Comparison of ENCODE assay signal across 8 cellular contexts in the genomic region with DNA sequence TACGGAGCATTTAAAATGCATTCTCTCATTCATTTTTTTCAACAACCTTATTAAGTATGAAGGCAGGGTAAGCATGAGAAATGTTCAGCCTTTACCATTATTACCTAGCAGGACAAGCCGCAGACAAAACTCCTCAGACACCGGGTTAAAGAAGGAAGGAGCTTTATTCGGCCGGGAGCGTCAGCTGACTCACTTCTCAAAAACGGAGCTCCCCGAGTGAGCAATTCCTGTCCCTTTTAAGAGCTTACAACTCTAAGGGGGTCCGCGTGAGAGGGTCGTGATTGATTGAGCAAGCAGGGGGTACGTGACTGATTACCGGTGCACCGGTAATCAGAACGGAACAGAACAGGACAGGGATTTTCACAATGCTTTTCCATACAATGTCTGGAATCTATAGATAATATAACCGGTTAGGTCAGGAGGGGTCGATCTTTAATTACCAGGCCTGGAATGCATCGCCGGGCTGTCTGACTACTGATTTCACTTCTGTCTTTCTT. TPM values are rescaled to one million over a fixed set of nuclear protein-coding genes. Genes with fewer than 3 reads are reported as not detected.
DNase-seq lines count a peak whose midpoint lies in the region; ATAC-seq, FAIRE-seq and TF ChIP-seq lines count a peak whose summit lies in the region.
"Not testable (repeated sequence)": the region's sequence is repeated elsewhere in the genome, so short reads cannot be mapped to it uniquely, and the experiment has no call there.

No MANE protein-coding gene starts in this region.

- 3 to 4% methylated on average over 19 of the region's 19 CpGs for WGBS in tibial nerve, 2 donors

- H3K27ac ChIP-seq in GM23338 (ENCODE audit: low read depth): peak overlapping the region; percentile 65; the same call in 1 of the 2 replicates
- peak overlapping the region; percentile 42; the same call in 1 of the 2 replicates for H3K27ac ChIP-seq in KMS-11
- H3K27ac ChIP-seq in astrocyte (ENCODE audit: low read depth, low read length): peak overlapping the region; percentile 80
- peak overlapping the region in 3 of 4 donors; percentile 53 to 83 (median 75) for H3K27ac ChIP-seq in tibial nerve

- TF ChIP-seq EP300 in tibial nerve (IDR thresholded peaks at IDR 0.05): not testable (repeated sequence)

- H3K4me1 ChIP-seq in GM23338 (ENCODE audit: insufficient read depth) (peaks cover 13% of the 10 kb centered on the region), KMS-11 (ENCODE audit: low read depth, poor library complexity, severe bottlenecking) (peaks cover 18% of the 10 kb centered on the region), astrocyte (ENCODE audit: insufficient read depth, low read length) (peaks cover 14% of the 10 kb centered on the region), tibial nerve (peaks cover 0 to 50% (median 7%) of the 10 kb centered on the region in 4 donors)

- peak; percentile 3 for ATAC-seq in GM23338
- peak; percentile 3 for ATAC-seq in Right ventricle myocardium superior (ENCODE audit: poor library complexity)

- peak overlapping the region; percentile 57 for H2AFZ ChIP-seq in GM23338
- peak overlapping the region; percentile 99 for H2AFZ ChIP-seq in KMS-11 (ENCODE audit: low read depth)
- H2AFZ ChIP-seq in astrocyte (ENCODE audit: low read depth, low read length): peak overlapping the region; percentile 88

- H3K27me3 Mint-ChIP-seq in GM23338 (ENCODE audit: insufficient read depth, low read depth, poor library complexity); T-helper 2 cell treated with Interferon-gamma antibody and Interleukin-4, amounts not matched to agents 5 μg/mL and 100 μg/mL, for 36 hours (ENCODE audit: low read depth); astrocyte (ENCODE audit: low read depth, unreplicated experiment); nephron (ENCODE audit: low read depth): not testable (repeated sequence)

- H3K9me3 Mint-ChIP-seq in GM23338; T-helper 2 cell treated with Interferon-gamma antibody and Interleukin-4, amounts not matched to agents 5 μg/mL and 100 μg/mL, for 36 hours; astrocyte (ENCODE audit: unreplicated experiment); nephron: not testable (repeated sequence)

- DNase-seq in ELR (ENCODE audit: low read depth) (peak; percentile 71), GM23338 (ENCODE audit: low spot score) (peak; percentile 24)
- not testable (repeated sequence) for DNase-seq in T-helper 2 cell treated with Interferon-gamma antibody and Interleukin-4, amounts not matched to agents 5 μg/mL and 100 μg/mL, for 36 hours (ENCODE audit: low spot score); astrocyte (ENCODE audit: low read depth); Right ventricle myocardium superior; tibial nerve (ENCODE audit: low spot score in 2 of 2)

- not testable (repeated sequence) for TF ChIP-seq POLR2A in tibial nerve (IDR thresholded peaks at IDR 0.05)

- intact Hi-C loops in Right ventricle myocardium superior (cut with DNase I): loop anchor here (5.0 kb wide), 1 partner anchor 125 kb away; no protein-coding TSS in a partner anchor

- not testable (repeated sequence) for H3K36me3 ChIP-seq in GM23338 (ENCODE audit: insufficient read depth); KMS-11 (ENCODE audit: insufficient read depth); astrocyte (ENCODE audit: insufficient read depth, low read length)
- H3K36me3 ChIP-seq in tibial nerve: peaks cover 0 to 22% (median 0%) of the 10 kb centered on the region in 3 donors

- not testable (repeated sequence) for FAIRE-seq in astrocyte (lab: Jason Lieb, UNC)

- H3K4me3 Mint-ChIP-seq in GM23338 (peak overlapping the region; percentile 92), astrocyte (ENCODE audit: unreplicated experiment) (peak overlapping the region; percentile 99), nephron (peak overlapping the region; percentile 87 to 97 (median 95))
- peak overlapping the region; percentile 85 for H3K4me3 Mint-ChIP-seq in T-helper 2 cell treated with Interferon-gamma antibody and Interleukin-4, amounts not matched to agents 5 μg/mL and 100 μg/mL, for 36 hours

- H3K4me2 ChIP-seq in GM23338 (peak overlapping the region; percentile 77), KMS-11 (peak overlapping the region; percentile 94), astrocyte (ENCODE audit: low read length) (peak overlapping the region; percentile 100)

- not testable (repeated sequence) for H3K79me2 ChIP-seq in GM23338 (replicated peaks; ENCODE audit: insufficient read depth); KMS-11 (ENCODE audit: insufficient read depth, low read depth); astrocyte (ENCODE audit: insufficient read depth, low read length)

- not testable (repeated sequence) for H3K9me2 ChIP-seq in GM23338 (ENCODE audit: insufficient read depth)

- not testable (repeated sequence) for H3K27me3 ChIP-seq in GM23338 (ENCODE audit: insufficient read depth); KMS-11 (ENCODE audit: insufficient read depth, low read depth); astrocyte (ENCODE audit: insufficient read depth, low read length); tibial nerve

- H3K4me3 ChIP-seq in GM23338: peak overlapping the region; percentile 95
- not testable (repeated sequence) for H3K4me3 ChIP-seq in KMS-11 (IDR thresholded peaks at IDR 0.05; ENCODE audit: insufficient read depth, low read depth, low read length)
- peak overlapping the region; percentile 86 for H3K4me3 ChIP-seq in astrocyte (ENCODE audit: insufficient read depth, low read depth, low read length)
- peak overlapping the region; percentile 66 to 72 (median 68) for H3K4me3 ChIP-seq in tibial nerve

- H3K9me3 ChIP-seq in astrocyte (ENCODE audit: insufficient read depth, low read depth, low read length); tibial nerve: not testable (repeated sequence)

- not testable (repeated sequence) for H3K36me3 Mint-ChIP-seq in GM23338 (ENCODE audit: low read depth); astrocyte (ENCODE audit: low read depth, unreplicated experiment); nephron (ENCODE audit: low read depth)
- H3K36me3 Mint-ChIP-seq in T-helper 2 cell treated with Interferon-gamma antibody and Interleukin-4, amounts not matched to agents 5 μg/mL and 100 μg/mL, for 36 hours (ENCODE audit: low read depth): peaks cover 13% of the 10 kb centered on the region

- not testable (repeated sequence) for H4K20me1 ChIP-seq in GM23338 (replicated peaks; ENCODE audit: insufficient read depth); KMS-11 (ENCODE audit: insufficient read depth); astrocyte (ENCODE audit: insufficient read depth, low read length)

- not testable (repeated sequence) for TF ChIP-seq CTCF in GM23338 (conservative IDR thresholded peaks at IDR 0.05; ENCODE audit: low read depth in 2 of 2); KMS-11 (conservative IDR thresholded peaks at IDR 0.05; ENCODE audit: low read depth, low read length); astrocyte (IDR thresholded peaks at IDR 0.05; ENCODE audit: insufficient read depth, low read depth, low read length); nephron (IDR thresholded peaks at IDR 0.05; ENCODE audit: unreplicated experiment in 3 of 3); tibial nerve (IDR thresholded peaks at IDR 0.05)

- H3K27ac Mint-ChIP-seq in GM23338 (peak overlapping the region; percentile 92), astrocyte (ENCODE audit: unreplicated experiment) (peak overlapping the region; percentile 100), nephron (peak overlapping the region; percentile 65 to 95 (median 90))
- peak overlapping the region; percentile 80 for H3K27ac Mint-ChIP-seq in T-helper 2 cell treated with Interferon-gamma antibody and Interleukin-4, amounts not matched to agents 5 μg/mL and 100 μg/mL, for 36 hours

- H3K4me1 Mint-ChIP-seq in GM23338 (peaks cover 16% of the 10 kb centered on the region), nephron (peaks cover 27% of the 10 kb centered on the region)
- H3K4me1 Mint-ChIP-seq in T-helper 2 cell treated with Interferon-gamma antibody and Interleukin-4, amounts not matched to agents 5 μg/mL and 100 μg/mL, for 36 hours (ENCODE audit: low read depth): peaks cover 20% of the 10 kb centered on the region
- not testable (repeated sequence) for H3K4me1 Mint-ChIP-seq in astrocyte (ENCODE audit: low read depth, unreplicated experiment)

- H3K9ac ChIP-seq in KMS-11 (peak overlapping the region; percentile 58), astrocyte (ENCODE audit: low read length) (peak overlapping the region; percentile 87)

- peaks cover 13% of the 10 kb centered on the region for H3F3A ChIP-seq in GM23338 (replicated peaks; ENCODE audit: low read depth)

RNA-seq across cellular contexts. Expression of gene EDEM2, which starts 0.5 kb away (rescaled TPM):
- 20.7 and 25.3 TPM in 2 replicates for total RNA-seq in GM23338 (2014; rRNA removed; shearing (Covaris generic))
- polyA plus RNA-seq in GM23338 (2016; fragmentation: Nextera tagmentation; extraction: Ambion mirVana): 13.9 and 14.2 TPM in 2 replicates
- total RNA-seq in astrocyte: 32.5 and 33.4 TPM in 2 replicates
- total RNA-seq in Right ventricle myocardium superior: 9.1 TPM
- 10 to 100 TPM; 19.6 to 29.7 (median 25.2) TPM for total RNA-seq in tibial nerve

RNA-seq across cellular contexts. Expression of gene PROCR, which starts 24.2 kb away (rescaled TPM):
- 32.9 and 45.2 TPM in 2 replicates for total RNA-seq in GM23338 (2014; rRNA removed; shearing (Covaris generic))
- 36.1 and 41.5 TPM in 2 replicates for polyA plus RNA-seq in GM23338 (2016; fragmentation: Nextera tagmentation; extraction: Ambion mirVana)
- total RNA-seq in astrocyte: 36.2 and 39.5 TPM in 2 replicates
- total RNA-seq in Right ventricle myocardium superior: 9.3 TPM
- 100 to 1,000 TPM in 2 of 4 donors, 10 to 100 TPM in 2; 40.9 to 132 (median 94.6) TPM for total RNA-seq in tibial nerve

RNA-seq across cellular contexts. Expression of gene TRPC4AP, which starts 55.0 kb away (rescaled TPM):
- 74.1 and 89.5 TPM in 2 replicates for total RNA-seq in GM23338 (2014; rRNA removed; shearing (Covaris generic))
- polyA plus RNA-seq in GM23338 (2016; fragmentation: Nextera tagmentation; extraction: Ambion mirVana): 47.5 and 48.8 TPM in 2 replicates
- 92.0 and 92.6 TPM in 2 replicates for total RNA-seq in astrocyte
- total RNA-seq in Right ventricle myocardium superior: 33.8 TPM
- 100 to 1,000 TPM in 1 of 4 donors, 10 to 100 TPM in 3; 63.4 to 101 (median 76.4) TPM for total RNA-seq in tibial nerve
